ENCODE assay signal across 9 cellular contexts in the genomic region with DNA sequence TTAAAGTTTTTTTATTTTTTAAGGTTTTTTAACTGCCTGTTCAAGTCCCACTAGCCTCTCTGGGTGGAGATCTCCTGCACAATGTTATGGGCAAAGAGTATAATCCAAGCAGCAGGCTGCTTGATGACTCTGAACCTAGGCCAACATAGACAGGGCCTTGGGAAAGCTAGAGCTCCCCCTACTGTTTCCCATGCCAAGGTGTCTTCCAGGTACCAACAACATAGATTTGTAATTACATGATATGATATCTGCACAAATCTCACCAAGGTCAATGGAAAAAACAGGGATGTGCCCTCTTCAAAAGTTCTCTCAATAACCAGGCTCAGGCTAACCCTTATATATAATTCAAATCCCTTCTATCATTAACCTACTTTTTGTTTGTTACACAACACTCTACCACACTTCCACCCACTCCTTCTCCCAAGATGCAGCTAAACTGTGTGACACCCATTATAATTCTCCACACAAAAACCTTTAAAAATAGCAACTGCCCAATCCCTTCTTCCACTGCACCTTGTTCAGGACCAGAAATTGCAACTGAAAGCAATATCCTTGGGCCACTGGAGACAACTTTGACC. TPM values are rescaled to one million over a fixed set of nuclear protein-coding genes. Genes with fewer than 3 reads are reported as not detected.
DNase-seq lines count a peak whose midpoint lies in the region; TF ChIP-seq lines count a peak whose summit lies in the region.
"Had no signal": no experiment of that assay in that cellular context is flagged by ENCODE, and none has a peak within 500 bp of the region (broad histone marks: within the 10 kb centered on the region; RNA-seq: fewer than 3 reads in every experiment).

No MANE protein-coding gene starts in this region.

- TF ChIP-seq RAD21 in SK-N-SH (IDR thresholded peaks at IDR 0.05; ENCODE audit: low read length), result peak; percentile 47

- intact Hi-C loops in mammary epithelial cell (cut with micrococcal nuclease), result loop anchor here (1.0 kb wide), 2 partner anchors 44 to 819 kb away; a partner anchor contains a TSS

- BruUV-seq in mammary epithelial cell (replicated peaks; lab: Mats Ljungman, UMichigan), result no TSS peak

- H3K27me3 ChIP-seq in SK-N-SH (ENCODE audit: insufficient read depth), result no peaks in the 10 kb centered on the region
- H3K27me3 ChIP-seq in mammary epithelial cell (ENCODE audit: insufficient read depth, low read length), result no peaks in the 10 kb centered on the region
- H3K27me3 ChIP-seq: BLaER1 had no signal

- dilution Hi-C loops in mammary epithelial cell (cut with HindIII; ENCODE audit: low sequenced_read_pairs), result no loop called here

- TF ChIP-seq CTCF in SK-N-SH (IDR thresholded peaks at IDR 0.05) (peak; percentile 77), mammary epithelial cell (conservative IDR thresholded peaks at IDR 0.05 in 1 of 2, IDR thresholded peaks at IDR 0.05 in 1 of 2; ENCODE audit: extremely low read depth in 1 of 2, insufficient read depth in 1 of 2, low read depth in 1 of 2, low read length in 2 of 2) (peak; percentile 85 to 94)

- H3K4me3 ChIP-seq in Jurkat, Clone E6-1 (ENCODE audit: low read length), result no peak overlapping the region
- H3K4me3 ChIP-seq in SK-N-SH (ENCODE audit: low read depth in 2 of 2, low read length in 1 of 2) (no peak overlapping the region), mammary epithelial cell (replicated peaks in 1 of 3; ENCODE audit: insufficient read depth in 1 of 3, low read depth in 2 of 3, low read length in 3 of 3) (no peak overlapping the region)
- H3K4me3 ChIP-seq: BLaER1 had no signal

- H3K4me2 ChIP-seq in SK-N-SH (no peak overlapping the region), mammary epithelial cell (ENCODE audit: insufficient read depth, low read depth, low read length) (peak overlapping the region; percentile 6)
- H3K4me2 ChIP-seq: BLaER1 had no signal

- H3K36me3 ChIP-seq in SK-N-SH (replicated peaks in 1 of 2; ENCODE audit: control insufficient read depth in 1 of 2, insufficient read depth in 2 of 2, low read length in 1 of 2), result peaks cover 19 to 21% of the 10 kb centered on the region in 2 experiments
- H3K36me3 ChIP-seq in mammary epithelial cell (ENCODE audit: insufficient read depth, low read length), result peaks cover 3% of the 10 kb centered on the region

- POLR2A ChIA-PET in SK-N-SH (lab: Yijun Ruan, JAX), result no interaction called here

- peaks cover 5% of the 10 kb centered on the region for H3F3A ChIP-seq in SK-N-SH (replicated peaks; ENCODE audit: insufficient read depth)

- no peaks in the 10 kb centered on the region; the same call in 1 of the 2 replicates for H3K79me2 ChIP-seq in SK-N-SH (ENCODE audit: insufficient read depth)
- H3K79me2 ChIP-seq in mammary epithelial cell (ENCODE audit: insufficient read depth, low read length), result peaks cover 5% of the 10 kb centered on the region

- DNase-seq in NCI-H1417 (lab: John Stamatoyannopoulos, UW), result peak; percentile 0 to 42 (median 0)
- no peak for DNase-seq in NCI-H1417 treated with DMSO at 0.1 percent for 48 hours (lab: John Stamatoyannopoulos, UW)
- peak; percentile 61 for DNase-seq in Jurkat, Clone E6-1 (ENCODE audit: low read depth, low spot score)
- DNase-seq in SK-N-SH, result peak; percentile 52
- DNase-seq in mammary epithelial cell, result peak; percentile 43
- DNase-seq in kidney tubule cell (ENCODE audit: low spot score), result peak; percentile 58
- peak; percentile 4 for DNase-seq in stimulated activated CD8-positive, alpha-beta memory T cell treated with anti-CD3 and anti-CD28 coated beads, Interleukin-12 subunit alpha, Interleukin-12 subunit beta, amount 100 ng/mL, for 4 hours (ENCODE audit: low read depth)
- no peak for DNase-seq in epidermal melanocyte (ENCODE audit: insufficient read length, low spot score)

- no peaks in the 10 kb centered on the region for H3K4me1 ChIP-seq in SK-N-SH (ENCODE audit: control insufficient read depth in 1 of 2, insufficient read depth in 2 of 2, low read depth in 1 of 2, low read length in 1 of 2)
- H3K4me1 ChIP-seq in mammary epithelial cell (ENCODE audit: insufficient read depth, low read length), result peaks cover 7% of the 10 kb centered on the region
- H3K4me1 ChIP-seq: BLaER1 had no signal

- H3K9me2 ChIP-seq in SK-N-SH, result no peaks in the 10 kb centered on the region

- H4K20me1 ChIP-seq in SK-N-SH (ENCODE audit: insufficient read depth) (peaks cover 8% of the 10 kb centered on the region; the same call in 1 of the 2 replicates), mammary epithelial cell (ENCODE audit: insufficient read depth, low read length) (no peaks in the 10 kb centered on the region)

- CTCF ChIA-PET in SK-N-SH (lab: Yijun Ruan, JAX), result interaction anchor here (0.6 to 2.1 kb wide), 20 partner anchors 9 to 1334 kb away, joined by 3 to 17 read pairs (median 5); no protein-coding TSS in a partner anchor
- CTCF ChIA-PET in mammary epithelial cell (lab: Charles Lee; ENCODE audit: low non-redundant PET), result interaction anchor here (0.5 to 0.7 kb wide), 7 partner anchors 10 to 1902 kb away, joined by 3 to 13 read pairs (median 5); no protein-coding TSS in a partner anchor

- H3K9me3 ChIP-seq in SK-N-SH (no peaks in the 10 kb centered on the region), mammary epithelial cell (replicated peaks; ENCODE audit: insufficient read depth, low read length) (no peaks in the 10 kb centered on the region)
- H3K9me3 ChIP-seq: BLaER1 had no signal

- in situ Hi-C loops in mammary epithelial cell (cut with MboI; ENCODE audit: low sequenced_read_pairs in 2 of 2), result no loop called here

- H3K9ac ChIP-seq in SK-N-SH (no peak overlapping the region), mammary epithelial cell (ENCODE audit: insufficient read depth, low read length) (no peak overlapping the region)
- H3K9ac ChIP-seq: BLaER1 had no signal

- no peak for TF ChIP-seq EP300 in SK-N-SH (IDR thresholded peaks at IDR 0.05; ENCODE audit: borderline replicate concordance in 1 of 2, low read depth in 1 of 2, low read length in 1 of 2)

- H2AFZ ChIP-seq in SK-N-SH (ENCODE audit: low read depth), result no peak overlapping the region
- H2AFZ ChIP-seq in mammary epithelial cell (ENCODE audit: low read depth, low read length), result no peak overlapping the region

- H3K27ac ChIP-seq in SK-N-SH (ENCODE audit: low read depth in 2 of 2, low read length in 1 of 2) (no peak overlapping the region), mammary epithelial cell (ENCODE audit: insufficient read depth, low read depth, low read length) (no peak overlapping the region)
- H3K27ac ChIP-seq: BLaER1 had no signal

TF ChIP-seq in SK-N-SH, 30 proteins besides CTCF, POLR2A, EP300 and RAD21:
- TF ChIP-seq YY1 (IDR thresholded peaks at IDR 0.05; ENCODE audit: low read depth), result no peak
- TF ChIP-seq, protein P1, sequence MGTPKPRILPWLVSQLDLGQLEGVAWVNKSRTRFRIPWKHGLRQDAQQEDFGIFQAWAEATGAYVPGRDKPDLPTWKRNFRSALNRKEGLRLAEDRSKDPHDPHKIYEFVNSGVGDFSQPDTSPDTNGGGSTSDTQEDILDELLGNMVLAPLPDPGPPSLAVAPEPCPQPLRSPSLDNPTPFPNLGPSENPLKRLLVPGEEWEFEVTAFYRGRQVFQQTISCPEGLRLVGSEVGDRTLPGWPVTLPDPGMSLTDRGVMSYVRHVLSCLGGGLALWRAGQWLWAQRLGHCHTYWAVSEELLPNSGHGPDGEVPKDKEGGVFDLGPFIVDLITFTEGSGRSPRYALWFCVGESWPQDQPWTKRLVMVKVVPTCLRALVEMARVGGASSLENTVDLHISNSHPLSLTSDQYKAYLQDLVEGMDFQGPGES (IDR thresholded peaks at IDR 0.05; ENCODE audit: low read depth, low read length), result no peak
- TF ChIP-seq SIN3A (IDR thresholded peaks at IDR 0.05; ENCODE audit: borderline replicate concordance, low read depth, low read length), result no peak
- no peak for TF ChIP-seq FOSL2 (IDR thresholded peaks at IDR 0.05; ENCODE audit: borderline replicate concordance, low read depth)
- TF ChIP-seq GABPA (IDR thresholded peaks at IDR 0.05; ENCODE audit: low read depth), result no peak
- no peak for TF ChIP-seq EZH2phosphoT487 (IDR thresholded peaks at IDR 0.05; ENCODE audit: borderline replicate concordance, low read depth)

RNA-seq across cellular contexts. Expression of a gene that starts 43.8 kb away (rescaled TPM):
- polyA plus RNA-seq in Jurkat, Clone E6-1 (2012; ENCODE audit: insufficient read depth, insufficient read length), result 31.0 TPM
- polyA plus RNA-seq in SK-N-SH (2012; rRNA removed) (11.3 and 17.0 TPM in 2 replicates), mammary epithelial cell (19.5 TPM)
- polyA plus RNA-seq in SK-N-SH (2012; cell fraction: cytosol; rRNA removed), result 12.3 and 17.2 TPM in 2 replicates
- polyA plus RNA-seq in SK-N-SH (2012; cell fraction: nucleus; rRNA removed), result 9.4 and 9.8 TPM in 2 replicates
- total RNA-seq in mammary epithelial cell, result 10 to 100 TPM; 33.3 to 40.8 TPM
- polyA minus RNA-seq in mammary epithelial cell, result 27.2 TPM

RNA-seq across cellular contexts. Expression of a gene that starts 49.7 kb away (rescaled TPM):
- 220 TPM for polyA plus RNA-seq in Jurkat, Clone E6-1 (2012; ENCODE audit: insufficient read depth, insufficient read length)
- polyA plus RNA-seq in SK-N-SH (2012; rRNA removed), result 118 and 121 TPM in 2 replicates
- 151 and 220 TPM in 2 replicates for polyA plus RNA-seq in SK-N-SH (2012; cell fraction: cytosol; rRNA removed)
- polyA plus RNA-seq in SK-N-SH (2012; cell fraction: nucleus; rRNA removed), result 27.1 and 39.2 TPM in 2 replicates
- total RNA-seq in mammary epithelial cell, result 100 to 1,000 TPM in 1 of 2 donors, 10 to 100 TPM in 1; 38.0 to 185 TPM
- polyA plus RNA-seq in mammary epithelial cell, result 132 TPM
- 109 TPM for polyA minus RNA-seq in mammary epithelial cell

Comparison
In these comparisons a context has a peak if more than half of its experiments do, and no peak if none do; other contexts are left out.
1. DNase-seq: peak in NCI-H1417 (3 of 3), Jurkat, Clone E6-1 (single experiment), SK-N-SH (single experiment), mammary epithelial cell (single experiment), kidney tubule cell (single experiment) and stimulated activated CD8-positive, alpha-beta memory T cell treated with anti-CD3 and anti-CD28 coated beads, Interleukin-12 subunit alpha, Interleukin-12 subunit beta, amount 100 ng/mL, for 4 hours (single experiment); none in NCI-H1417 treated with DMSO at 0.1 percent for 48 hours (single experiment) and epidermal melanocyte (single experiment).